In genomic region chr15:31477301-31477700, GRCh38 we compare ENCODE assay signal across 18 cellular contexts.
A peak's percentile ranks its signal among the peaks of the same experiment; 100 is the strongest.
DNase-seq lines count a peak whose midpoint lies in the region; ATAC-seq and TF ChIP-seq lines count a peak whose summit lies in the region.
"Had no signal": no experiment of that assay in that cellular context is flagged by ENCODE, and none has a peak within 500 bp of the region (broad histone marks: within the 10 kb centered on the region; RNA-seq: fewer than 3 reads in every experiment).

No MANE protein-coding gene starts in this region.

- H3K36me3 Mint-ChIP-seq in activated naive CD4-positive, alpha-beta T cell treated with anti-CD3 and anti-CD28 coated beads, Interleukin-2, amount 10 ng/mL, durations not matched to agents 7 days and 5 days, result peaks cover 47% of the 10 kb centered on the region
- H3K36me3 Mint-ChIP-seq in activated naive CD4-positive, alpha-beta T cell treated with anti-CD3 and anti-CD28 coated beads, Interleukin-2, amount 50 U/mL, for 72 hours, result peaks cover 13 to 67% of the 10 kb centered on the region in 2 donors
- peaks cover 9% of the 10 kb centered on the region for H3K36me3 Mint-ChIP-seq in effector memory CD8-positive, alpha-beta T cell (ENCODE audit: insufficient read depth)
- H3K36me3 Mint-ChIP-seq in immature natural killer cell, result peaks cover 5 to 8% (median 6%) of the 10 kb centered on the region in 3 donors

- peak; percentile 15 for DNase-seq in activated naive CD4-positive, alpha-beta T cell treated with anti-CD3 and anti-CD28 coated beads, Interleukin-2, amount 10 ng/mL, durations not matched to agents 7 days and 5 days
- no peak for DNase-seq in activated naive CD4-positive, alpha-beta T cell treated with anti-CD3 and anti-CD28 coated beads, Interleukin-2, amount 50 U/mL, for 72 hours (ENCODE audit: low spot score in 2 of 2)
- DNase-seq in RWPE2 (ENCODE audit: low spot score) (peak; percentile 63), suprapubic skin (ENCODE audit: low spot score in 2 of 2) (peak; percentile 53 to 62), immature natural killer cell (no peak), DMS53 (lab: John Stamatoyannopoulos, UW) (no peak)
- DNase-seq in effector memory CD8-positive, alpha-beta T cell, result no peak
- DNase-seq: Calu3; CD4-positive, CD25-positive, alpha-beta regulatory T cell; EL; IMR-90; NCI-H1694; NCI-H2081; NCI-H2171 treated with DMSO at 0.1 percent for 48 hours; NCI-H526; SJCRH30 had no signal

- peaks cover 57% of the 10 kb centered on the region for H3K4me1 Mint-ChIP-seq in activated naive CD4-positive, alpha-beta T cell treated with anti-CD3 and anti-CD28 coated beads, Interleukin-2, amount 10 ng/mL, durations not matched to agents 7 days and 5 days
- peaks cover 56 to 63% of the 10 kb centered on the region in 2 donors for H3K4me1 Mint-ChIP-seq in effector memory CD8-positive, alpha-beta T cell (ENCODE audit: low read depth in 2 of 2)
- H3K4me1 Mint-ChIP-seq in immature natural killer cell, result peaks cover 58 to 64% of the 10 kb centered on the region in 2 donors

- H3K27ac ChIP-seq in RWPE2 (ENCODE audit: poor library complexity, severe bottlenecking), result no peak overlapping the region
- H3K27ac ChIP-seq in suprapubic skin, result no peak overlapping the region
- H3K27ac ChIP-seq: KMS-11, Peyer's patch, SJCRH30 had no signal

- peaks cover 4% of the 10 kb centered on the region for H3K9me3 Mint-ChIP-seq in activated naive CD4-positive, alpha-beta T cell treated with anti-CD3 and anti-CD28 coated beads, Interleukin-2, amount 10 ng/mL, durations not matched to agents 7 days and 5 days
- H3K9me3 Mint-ChIP-seq in activated naive CD4-positive, alpha-beta T cell treated with anti-CD3 and anti-CD28 coated beads, Interleukin-2, amount 50 U/mL, for 72 hours, result peaks cover 6 to 13% of the 10 kb centered on the region in 2 donors
- H3K9me3 Mint-ChIP-seq in effector memory CD8-positive, alpha-beta T cell, result peaks cover 0 to 1% of the 10 kb centered on the region in 2 donors
- H3K9me3 Mint-ChIP-seq in immature natural killer cell, result no peaks in the 10 kb centered on the region

- no peaks in the 10 kb centered on the region for H3K9me3 ChIP-seq in RWPE2 (ENCODE audit: severe bottlenecking)
- no peaks in the 10 kb centered on the region for H3K9me3 ChIP-seq in suprapubic skin
- H3K9me3 ChIP-seq: Peyer's patch, SJCRH30 had no signal

- peaks cover 9% of the 10 kb centered on the region for H3K27me3 Mint-ChIP-seq in activated naive CD4-positive, alpha-beta T cell treated with anti-CD3 and anti-CD28 coated beads, Interleukin-2, amount 10 ng/mL, durations not matched to agents 7 days and 5 days
- no peaks in the 10 kb centered on the region for H3K27me3 Mint-ChIP-seq in effector memory CD8-positive, alpha-beta T cell
- peaks cover 0 to 3% (median 3%) of the 10 kb centered on the region in 3 donors for H3K27me3 Mint-ChIP-seq in immature natural killer cell (ENCODE audit: low read depth in 3 of 3)

- H3K4me1 ChIP-seq in RWPE2 (ENCODE audit: insufficient read depth, poor library complexity, severe bottlenecking) (peaks cover under 1% of the 10 kb centered on the region), suprapubic skin (peaks cover 31% of the 10 kb centered on the region)

- H3K36me3 ChIP-seq in RWPE2 (ENCODE audit: low read depth) (no peaks in the 10 kb centered on the region), suprapubic skin (no peaks in the 10 kb centered on the region)
- H3K36me3 ChIP-seq: Peyer's patch, SJCRH30 had no signal

- no peak for TF ChIP-seq CTCF in RWPE2 (IDR thresholded peaks at IDR 0.05; ENCODE audit: poor library complexity, severe bottlenecking)
- no peak for TF ChIP-seq CTCF in suprapubic skin (IDR thresholded peaks at IDR 0.05)

- H3K4me3 ChIP-seq in RWPE2 (ENCODE audit: severe bottlenecking) (no peak overlapping the region), suprapubic skin (no peak overlapping the region)
- H3K4me3 ChIP-seq: Peyer's patch, SJCRH30 had no signal

- CTCF ChIA-PET in activated naive CD4-positive, alpha-beta T cell treated with anti-CD3 and anti-CD28 coated beads, Interleukin-2, amount 10 ng/mL, durations not matched to agents 7 days and 5 days (lab: Charles Lee), result interaction anchor here (1.0 to 10.6 kb wide), 3 partner anchors 11 to 111 kb away, joined by 4 to 100 read pairs (median 71); no protein-coding TSS in a partner anchor

- WGBS in suprapubic skin, result 100% methylated on average over 4 of the region's 4 CpGs

- no peak for TF ChIP-seq EP300 in suprapubic skin (IDR thresholded peaks at IDR 0.05)

- no peak for TF ChIP-seq POLR2A in suprapubic skin (IDR thresholded peaks at IDR 0.05)

- no peak overlapping the region for H3K27ac Mint-ChIP-seq in activated naive CD4-positive, alpha-beta T cell treated with anti-CD3 and anti-CD28 coated beads, Interleukin-2, amount 10 ng/mL, durations not matched to agents 7 days and 5 days
- no peak overlapping the region for H3K27ac Mint-ChIP-seq in activated naive CD4-positive, alpha-beta T cell treated with anti-CD3 and anti-CD28 coated beads, Interleukin-2, amount 50 U/mL, for 72 hours
- peak overlapping the region; percentile 74 to 95 for H3K27ac Mint-ChIP-seq in effector memory CD8-positive, alpha-beta T cell
- peak overlapping the region in 1 of 6 donors; percentile 34 for H3K27ac Mint-ChIP-seq in immature natural killer cell
- H3K27ac Mint-ChIP-seq: CD4-positive, CD25-positive, alpha-beta regulatory T cell had no signal

- no peak for ATAC-seq in activated naive CD4-positive, alpha-beta T cell treated with anti-CD3 and anti-CD28 coated beads, Interleukin-2, amount 50 U/mL, for 72 hours
- ATAC-seq in RWPE2 (ENCODE audit: low read depth), result no peak
- ATAC-seq in effector memory CD8-positive, alpha-beta T cell (replicated peaks), result no peak

- H3K27me3 ChIP-seq in RWPE2 (ENCODE audit: insufficient read depth, poor library complexity, severe bottlenecking), result peaks cover 7% of the 10 kb centered on the region
- H3K27me3 ChIP-seq in suprapubic skin, result peaks cover 2% of the 10 kb centered on the region
- H3K27me3 ChIP-seq: Peyer's patch, SJCRH30 had no signal

- no peak overlapping the region for H3K4me3 Mint-ChIP-seq in activated naive CD4-positive, alpha-beta T cell treated with anti-CD3 and anti-CD28 coated beads, Interleukin-2, amount 10 ng/mL, durations not matched to agents 7 days and 5 days
- H3K4me3 Mint-ChIP-seq in effector memory CD8-positive, alpha-beta T cell, result no peak overlapping the region
- no peak overlapping the region for H3K4me3 Mint-ChIP-seq in immature natural killer cell
- H3K4me3 Mint-ChIP-seq: CD4-positive, CD25-positive, alpha-beta regulatory T cell had no signal

Comparison
In these comparisons a context has a peak if more than half of its experiments do, and no peak if none do; other contexts are left out.
1. DNase-seq: peak in activated naive CD4-positive, alpha-beta T cell treated with anti-CD3 and anti-CD28 coated beads, Interleukin-2, amount 10 ng/mL, durations not matched to agents 7 days and 5 days (single experiment), RWPE2 (single experiment) and suprapubic skin (2 of 2); none in activated naive CD4-positive, alpha-beta T cell treated with anti-CD3 and anti-CD28 coated beads, Interleukin-2, amount 50 U/mL, for 72 hours (0 of 2), effector memory CD8-positive, alpha-beta T cell (0 of 3), immature natural killer cell (0 of 3) and DMS53 (single experiment).
2. H3K27ac Mint-ChIP-seq: peak in effector memory CD8-positive, alpha-beta T cell (2 of 2); none in activated naive CD4-positive, alpha-beta T cell treated with anti-CD3 and anti-CD28 coated beads, Interleukin-2, amount 10 ng/mL, durations not matched to agents 7 days and 5 days (single experiment) and activated naive CD4-positive, alpha-beta T cell treated with anti-CD3 and anti-CD28 coated beads, Interleukin-2, amount 50 U/mL, for 72 hours (0 of 2).